In genomic region chr20:21702553-21703467, GRCh38 we compare ENCODE assay signal across 8 cellular contexts. TPM values are rescaled to one million over a fixed set of nuclear protein-coding genes. Genes with fewer than 3 reads are reported as not detected.
DNase-seq lines count a peak whose midpoint lies in the region; ATAC-seq and TF ChIP-seq lines count a peak whose summit lies in the region.

No MANE protein-coding gene starts in this region.

- no peak overlapping the region for H3K18ac ChIP-seq in trophoblast cell (ENCODE audit: low read length)

- H4K8ac ChIP-seq in trophoblast cell (ENCODE audit: low read depth, low read length), result no peak overlapping the region

- H2BK12ac ChIP-seq in trophoblast cell (ENCODE audit: low read length), result no peak overlapping the region

- peaks cover 7% of the 10 kb centered on the region for H3K9me3 ChIP-seq in trophoblast cell (ENCODE audit: insufficient read depth, low read depth, low read length)

- H3K27me3 ChIP-seq in trophoblast cell (ENCODE audit: insufficient read depth, low read length), result peaks cover 88% of the 10 kb centered on the region

- no peak overlapping the region for H3K4ac ChIP-seq in trophoblast cell (ENCODE audit: low read depth, low read length)

- no peak overlapping the region for H2BK5ac ChIP-seq in trophoblast cell (ENCODE audit: low read depth, low read length, poor library complexity)

- H3K4me3 ChIP-seq in HFF-Myc (replicated peaks; ENCODE audit: low read depth, low read length) (no peak overlapping the region), fibroblast of villous mesenchyme (ENCODE audit: low read depth, low read length) (no peak overlapping the region), trophoblast cell (ENCODE audit: low read depth, low read length) (no peak overlapping the region)

- H2BK120ac ChIP-seq in trophoblast cell (ENCODE audit: insufficient read depth, low read length, poor library complexity), result no peak overlapping the region

- no peaks in the 10 kb centered on the region for H3K79me2 ChIP-seq in trophoblast cell (ENCODE audit: control insufficient read depth, insufficient read depth, low read length, poor library complexity)

- no peak overlapping the region for H4K91ac ChIP-seq in trophoblast cell (ENCODE audit: low read depth, low read length)

- no peak overlapping the region for H3K14ac ChIP-seq in trophoblast cell (ENCODE audit: low read length)

- H2AK5ac ChIP-seq in trophoblast cell (ENCODE audit: low read length), result no peak overlapping the region

- H3K36me3 ChIP-seq in trophoblast cell (ENCODE audit: control insufficient read depth in 1 of 2, insufficient read depth in 2 of 2, low read length in 2 of 2), result no peaks in the 10 kb centered on the region

- TF ChIP-seq CTCF in HFF-Myc (IDR thresholded peaks at IDR 0.05; ENCODE audit: low read depth, low read length, missing control alignments), result peak; percentile 53
- TF ChIP-seq CTCF in fibroblast of villous mesenchyme (IDR thresholded peaks at IDR 0.05; ENCODE audit: insufficient read depth, low read depth, low read length), result no peak

- ATAC-seq in GM18502 (IDR thresholded peaks at IDR 0.05; ENCODE audit: poor library complexity, unreplicated experiment) (no peak), HG03135 (IDR thresholded peaks at IDR 0.05; ENCODE audit: unreplicated experiment) (no peak), HG03571 (IDR thresholded peaks at IDR 0.05; ENCODE audit: unreplicated experiment) (no peak)

- H3K27ac ChIP-seq in trophoblast cell (ENCODE audit: low read depth, low read length), result no peak overlapping the region

- WGBS in trophoblast cell (ENCODE audit: extremely low coverage, insufficient coverage, insufficient read length), result no CpG with 5 or more reads among the region's 54 CpGs

- H3K4me1 ChIP-seq in trophoblast cell (ENCODE audit: control insufficient read depth in 1 of 2, insufficient read depth in 2 of 2, low read length in 2 of 2), result peaks cover 3 to 6% of the 10 kb centered on the region in 2 experiments

- DNase-seq in AG20443 (ENCODE audit: low spot score) (peak; percentile 59), HFF-Myc (ENCODE audit: extremely low read depth, low read depth) (peak; percentile 6), SK-N-DZ (ENCODE audit: low spot score) (peak; percentile 30), fibroblast of villous mesenchyme (ENCODE audit: low read depth) (peak; percentile 3), trophoblast cell (peak; percentile 31 to 50)

- H3K79me1 ChIP-seq in trophoblast cell (ENCODE audit: low read length), result no peaks in the 10 kb centered on the region

- H4K12ac ChIP-seq in trophoblast cell (ENCODE audit: low read depth, low read length), result no peak overlapping the region

- no peak overlapping the region for H2AFZ ChIP-seq in trophoblast cell (ENCODE audit: insufficient read depth, low read length, poor library complexity)

- H3K23ac ChIP-seq in trophoblast cell (ENCODE audit: low read length), result no peak overlapping the region

- H3K4me2 ChIP-seq in trophoblast cell (ENCODE audit: low read length), result peak overlapping the region; percentile 67

- no peak overlapping the region for H3K9ac ChIP-seq in trophoblast cell (ENCODE audit: low read length)

RNA-seq across cellular contexts. Expression of gene PAX1, which starts 2.7 kb away (rescaled TPM):
- polyA plus RNA-seq in SK-N-DZ (2014; cell fraction: cytosol; rRNA removed), result not detected in 2 replicates
- not detected in 2 replicates for polyA plus RNA-seq in SK-N-DZ (2014; cell fraction: nucleus; rRNA removed)
- total RNA-seq in fibroblast of villous mesenchyme, result under 0.01 TPM in 1 of 2 replicates, not detected in the other
- 0.03 TPM in 1 of 2 replicates, not detected in the other for polyA plus RNA-seq in trophoblast cell (2013)

Comparison
In these comparisons a context has a peak if more than half of its experiments do, and no peak if none do; other contexts are left out.
1. DNase-seq: peak in every context shown above with its lines; median percentile 59 in AG20443; 40 in trophoblast cell; 30 in SK-N-DZ; 6 in HFF-Myc; 3 in fibroblast of villous mesenchyme.